In genomic region chrX:1248381-1249061, GRCh38 we compare ENCODE assay signal across 8 cellular contexts. TPM values are rescaled to one million over a fixed set of nuclear protein-coding genes. Genes with fewer than 3 reads are reported as not detected.
DNase-seq lines count a peak whose midpoint lies in the region; ATAC-seq and TF ChIP-seq lines count a peak whose summit lies in the region.

No MANE protein-coding gene starts in this region.

- H3K4me3 ChIP-seq in Caco-2 (ENCODE audit: low read depth, low read length) (peak overlapping the region; percentile 24), neural cell (ENCODE audit: low read length) (peak overlapping the region; percentile 52), ovary (no peak overlapping the region), tibial artery (peak overlapping the region in 1 of 2 donors; percentile 22)
- H3K4me3 ChIP-seq in CD8-positive, alpha-beta T cell (ENCODE audit: low read depth, low read length): no peak overlapping the region

- intact Hi-C loops in Caco-2 (cut with micrococcal nuclease; ENCODE audit: unreplicated experiment) (loop anchor here (2.0 to 10.0 kb wide), 2 partner anchors 20 to 76 kb away; partner anchors contain the start of gene CSF2RA), ovary (cut with DNase I) (no loop called here), tibial artery (cut with DNase I; ENCODE audit: low total_unique reads) (no loop called here)
- intact Hi-C loops in CD8-positive, alpha-beta T cell (cut with DNase I, micrococcal nuclease): loop anchor here (1.0 to 10.0 kb wide), 6 partner anchors 144 to 864 kb away; partner anchors contain the start of genes ASMTL (in 2 of the 2), AKAP17A (in 1 of the 2), P2RY8 (in 1 of the 2) and PPP2R3B (in 1 of the 2)

- H3K9me2 ChIP-seq in neural cell (ENCODE audit: insufficient read depth, low read length): no peaks in the 10 kb centered on the region

- H3K4me2 ChIP-seq in neural cell (ENCODE audit: low read length): no peak overlapping the region

- TF ChIP-seq EP300 in neural cell (conservative IDR thresholded peaks at IDR 0.05; ENCODE audit: poor library complexity, severe bottlenecking) (no peak), ovary (IDR thresholded peaks at IDR 0.05) (no peak)

- no peak overlapping the region for H3K27ac Mint-ChIP-seq in Caco-2 (ENCODE audit: unreplicated experiment)
- H3K27ac Mint-ChIP-seq in activated naive CD8-positive, alpha-beta T cell treated with anti-CD3 and anti-CD28 coated beads, Interleukin-2, amount 50 U/mL, for 24 hours: no peak overlapping the region
- no peak overlapping the region for H3K27ac Mint-ChIP-seq in CD8-positive, alpha-beta T cell

- H3K4me1 Mint-ChIP-seq in Caco-2 (ENCODE audit: low read depth, unreplicated experiment): peaks cover 6% of the 10 kb centered on the region
- peaks cover 35% of the 10 kb centered on the region for H3K4me1 Mint-ChIP-seq in activated naive CD8-positive, alpha-beta T cell treated with anti-CD3 and anti-CD28 coated beads, Interleukin-2, amount 50 U/mL, for 24 hours
- H3K4me1 Mint-ChIP-seq in CD8-positive, alpha-beta T cell (ENCODE audit: low read depth): peaks cover 12% of the 10 kb centered on the region

- no peak for TF ChIP-seq CTCF in Caco-2 (IDR thresholded peaks at IDR 0.05; ENCODE audit: insufficient read depth in 1 of 2, low read depth in 1 of 2, low read length in 1 of 2, severe bottlenecking in 1 of 2, unreplicated experiment in 1 of 2)
- no peak for TF ChIP-seq CTCF in neural cell (IDR thresholded peaks at IDR 0.05; ENCODE audit: poor library complexity, severe bottlenecking)
- no peak for TF ChIP-seq CTCF in ovary (IDR thresholded peaks at IDR 0.05)
- no peak for TF ChIP-seq CTCF in CD8-positive, alpha-beta T cell (IDR thresholded peaks at IDR 0.05)
- no peak for TF ChIP-seq CTCF in tibial artery (IDR thresholded peaks at IDR 0.05)

- no peak overlapping the region for H2AFZ ChIP-seq in neural cell (ENCODE audit: low read depth, low read length)

- H3K27ac ChIP-seq in neural cell (ENCODE audit: low read length) (no peak overlapping the region), ovary (no peak overlapping the region), tibial artery (no peak overlapping the region)
- H3K27ac ChIP-seq in CD8-positive, alpha-beta T cell (ENCODE audit: low read depth, low read length): no peak overlapping the region

- no peak for TF ChIP-seq POLR2A in ovary (IDR thresholded peaks at IDR 0.05)

- no peak for TF ChIP-seq RAD21 in neural cell (conservative IDR thresholded peaks at IDR 0.05)

- H3K4me3 Mint-ChIP-seq in Caco-2 (ENCODE audit: unreplicated experiment): peak overlapping the region; percentile 35
- no peak overlapping the region for H3K4me3 Mint-ChIP-seq in activated naive CD8-positive, alpha-beta T cell treated with anti-CD3 and anti-CD28 coated beads, Interleukin-2, amount 50 U/mL, for 24 hours
- H3K4me3 Mint-ChIP-seq in CD8-positive, alpha-beta T cell: no peak overlapping the region

- H3K9me3 ChIP-seq in Caco-2 (no peaks in the 10 kb centered on the region), neural cell (ENCODE audit: low read length) (no peaks in the 10 kb centered on the region), ovary (peaks cover 0 to 6% of the 10 kb centered on the region in 2 donors), tibial artery (no peaks in the 10 kb centered on the region)
- H3K9me3 ChIP-seq in CD8-positive, alpha-beta T cell (ENCODE audit: low read length): no peaks in the 10 kb centered on the region

- peak; percentile 53 for ATAC-seq in HG03342 (IDR thresholded peaks at IDR 0.05; ENCODE audit: unreplicated experiment)
- peak; percentile 55 for ATAC-seq in activated naive CD8-positive, alpha-beta T cell treated with anti-CD3 and anti-CD28 coated beads, Interleukin-2, amount 50 U/mL, for 24 hours
- no peak for ATAC-seq in CD8-positive, alpha-beta T cell

- no peaks in the 10 kb centered on the region for H3K79me2 ChIP-seq in neural cell (replicated peaks; ENCODE audit: insufficient read depth, low read length)

- H4K20me1 ChIP-seq in neural cell (ENCODE audit: insufficient read depth): no peaks in the 10 kb centered on the region

- CTCF ChIA-PET in Caco-2 (lab: Charles Lee): no interaction called here
- CTCF ChIA-PET in CD8-positive, alpha-beta T cell (lab: Charles Lee): no interaction called here

- 1 to 2% (median 1%) methylated on average over 34 of the region's 34 CpGs for WGBS in ovary, 3 donors

- DNase-seq in Caco-2 (peak; percentile 24 to 57), nucleus accumbens (lab: John Stamatoyannopoulos, UW) (no peak), ovary (no peak), tibial artery (no peak)
- DNase-seq in activated naive CD8-positive, alpha-beta T cell treated with anti-CD3 and anti-CD28 coated beads, Interleukin-2, amount 50 U/mL, for 24 hours: peak; percentile 44
- DNase-seq in CD8-positive, alpha-beta T cell: no peak

- no TSS peak for BruUV-seq in Caco-2 (replicated peaks; lab: Mats Ljungman, UMichigan)

- H3K36me3 Mint-ChIP-seq in Caco-2 (ENCODE audit: insufficient read depth, unreplicated experiment): peaks cover 12% of the 10 kb centered on the region
- no peaks in the 10 kb centered on the region for H3K36me3 Mint-ChIP-seq in activated naive CD8-positive, alpha-beta T cell treated with anti-CD3 and anti-CD28 coated beads, Interleukin-2, amount 50 U/mL, for 24 hours (ENCODE audit: low read depth)
- no peaks in the 10 kb centered on the region for H3K36me3 Mint-ChIP-seq in CD8-positive, alpha-beta T cell

- no peaks in the 10 kb centered on the region for H3F3A ChIP-seq in neural cell (ENCODE audit: insufficient read depth, low read length, poor library complexity, severe bottlenecking)

- peaks cover 30% of the 10 kb centered on the region for H3K9me3 Mint-ChIP-seq in Caco-2 (ENCODE audit: unreplicated experiment)
- H3K9me3 Mint-ChIP-seq in activated naive CD8-positive, alpha-beta T cell treated with anti-CD3 and anti-CD28 coated beads, Interleukin-2, amount 50 U/mL, for 24 hours: no peaks in the 10 kb centered on the region
- H3K9me3 Mint-ChIP-seq in CD8-positive, alpha-beta T cell: peaks cover 4% of the 10 kb centered on the region

- POLR2A ChIA-PET in Caco-2 (lab: Charles Lee): no interaction called here
- POLR2A ChIA-PET in CD8-positive, alpha-beta T cell (lab: Charles Lee): no interaction called here

- H3K36me3 ChIP-seq in Caco-2 (ENCODE audit: control insufficient read depth, insufficient read depth, low read length) (no peaks in the 10 kb centered on the region), neural cell (ENCODE audit: insufficient read depth, low read length) (no peaks in the 10 kb centered on the region), ovary (no peaks in the 10 kb centered on the region), tibial artery (no peaks in the 10 kb centered on the region)
- no peaks in the 10 kb centered on the region for H3K36me3 ChIP-seq in CD8-positive, alpha-beta T cell (ENCODE audit: insufficient read depth, low read length)

- peak overlapping the region; percentile 12 for H3K9ac ChIP-seq in neural cell (ENCODE audit: low read length)

- H3K27me3 ChIP-seq in Caco-2 (replicated peaks; ENCODE audit: control insufficient read depth, insufficient read depth, low read length) (no peaks in the 10 kb centered on the region), neural cell (ENCODE audit: insufficient read depth, low read depth, low read length) (no peaks in the 10 kb centered on the region), ovary (no peaks in the 10 kb centered on the region), tibial artery (peaks cover 0 to 26% of the 10 kb centered on the region in 2 donors)
- H3K27me3 ChIP-seq in CD8-positive, alpha-beta T cell (ENCODE audit: insufficient read depth, low read length): no peaks in the 10 kb centered on the region

- H3K4me1 ChIP-seq in Caco-2: no peaks in the 10 kb centered on the region
- peaks cover 2% of the 10 kb centered on the region for H3K4me1 ChIP-seq in ovary (ENCODE audit: insufficient read depth)
- H3K4me1 ChIP-seq in CD8-positive, alpha-beta T cell (ENCODE audit: insufficient read depth, low read length): peaks cover 16% of the 10 kb centered on the region
- H3K4me1 ChIP-seq in tibial artery: peaks cover 0 to 15% (median 12%) of the 10 kb centered on the region in 4 donors

- H3K27me3 Mint-ChIP-seq in Caco-2 (ENCODE audit: insufficient read depth, unreplicated experiment): no peaks in the 10 kb centered on the region
- H3K27me3 Mint-ChIP-seq in activated naive CD8-positive, alpha-beta T cell treated with anti-CD3 and anti-CD28 coated beads, Interleukin-2, amount 50 U/mL, for 24 hours: peaks cover 7% of the 10 kb centered on the region
- no peaks in the 10 kb centered on the region for H3K27me3 Mint-ChIP-seq in CD8-positive, alpha-beta T cell (ENCODE audit: low read depth)

TF ChIP-seq in neural cell, 6 proteins besides CTCF, POLR2A, EP300 and RAD21 (continues in another document):
- TF ChIP-seq REST (IDR thresholded peaks at IDR 0.05; ENCODE audit: borderline replicate concordance): no peak

RNA-seq across cellular contexts. Expression of gene CSF2RA, which starts 20.1 kb away (rescaled TPM):
- total RNA-seq in Caco-2 (2022): 14.8 and 17.4 TPM in 2 replicates
- 0.73 TPM in 1 of 2 replicates, not detected in the other for polyA plus RNA-seq in neural cell
- polyA minus RNA-seq in neural cell: 1.5 and 1.7 TPM in 2 replicates
- 1 to 10 TPM in 6 of 7 donors, under 1 TPM in 1; 0.73 to 5.2 (median 2.2) TPM for total RNA-seq in ovary
- polyA plus RNA-seq in ovary: 1 to 10 TPM; 1.3 to 8.0 TPM
- not detected for total RNA-seq in CD8-positive, alpha-beta T cell

RNA-seq across cellular contexts. Expression of gene CRLF2, which starts 36.1 kb away (rescaled TPM):
- total RNA-seq in Caco-2 (2022) (not detected in 2 replicates), ovary (not detected)
- polyA plus RNA-seq in neural cell (not detected in 2 replicates), ovary (under 1 TPM in 1 of 2 donors, not detected in 1; 0.25 TPM)
- polyA minus RNA-seq in neural cell: not detected in 2 replicates
- not detected for total RNA-seq in CD8-positive, alpha-beta T cell

Comparison
In these comparisons a context has a peak if more than half of its experiments do, and no peak if none do; other contexts are left out.
1. DNase-seq: peak in Caco-2 (2 of 2) and activated naive CD8-positive, alpha-beta T cell treated with anti-CD3 and anti-CD28 coated beads, Interleukin-2, amount 50 U/mL, for 24 hours (single experiment); none in nucleus accumbens (0 of 56), ovary (0 of 5), CD8-positive, alpha-beta T cell (0 of 7) and tibial artery (0 of 2).
2. H3K4me3 ChIP-seq: peak in Caco-2 (single experiment) and neural cell (single experiment); none in ovary (single experiment) and CD8-positive, alpha-beta T cell (single experiment).
3. intact Hi-C loops: an anchor here in Caco-2 (2.0 to 10.0 kb wide) and CD8-positive, alpha-beta T cell (1.0 to 10.0 kb wide); none called in ovary and tibial artery.